ENCODE assay signal across 8 cellular contexts in genomic region chr14:73825551-73826188, GRCh38.
DNase-seq lines count a peak whose midpoint lies in the region; ATAC-seq, FAIRE-seq and TF ChIP-seq lines count a peak whose summit lies in the region.

No MANE protein-coding gene starts in this region.

- in situ Hi-C loops in T47D (cut with HindIII; ENCODE audit: low pct_unique_long_range_greater_than_20kb, low sequenced_read_pairs) = no loop called here

- ATAC-seq in HG03469 (IDR thresholded peaks at IDR 0.05; ENCODE audit: unreplicated experiment) = no peak

- TF ChIP-seq CTCF in D721Med (IDR thresholded peaks at IDR 0.05; ENCODE audit: insufficient read depth, missing control alignments) = peak; percentile 91
- peak; percentile 31; the same call in 1 of the 2 replicates for TF ChIP-seq CTCF in HEK293 (tag by site-specific recombination; IDR thresholded peaks at IDR 0.05)
- TF ChIP-seq CTCF in WI38 (IDR thresholded peaks at IDR 0.05; ENCODE audit: low read depth, low read length) = peak; percentile 89

- no peaks in the 10 kb centered on the region for H3K36me3 ChIP-seq in HEK293 (ENCODE audit: control insufficient read depth in 2 of 2, insufficient read depth in 1 of 2, low read length in 2 of 2)

- H3K9me3 ChIP-seq in HEK293 (ENCODE audit: control insufficient read depth, insufficient read depth, low read depth, low read length) = no peaks in the 10 kb centered on the region

- H3K4me1 ChIP-seq in HEK293 (ENCODE audit: control insufficient read depth, insufficient read depth, low read length) = no peaks in the 10 kb centered on the region; the same call in 1 of the 2 replicates

- CTCF ChIA-PET in HEK293 (lab: Yijun Ruan, JAX) = interaction anchor here (0.6 to 4.0 kb wide), 17 partner anchors 8 to 213 kb away, joined by 3 to 30 read pairs (median 4); no protein-coding TSS in a partner anchor

- DNase-seq in D721Med (ENCODE audit: insufficient read length, low spot score) (peak; percentile 51), NCI-H2196 treated with DMSO at 0.1 percent for 48 hours (lab: John Stamatoyannopoulos, UW; ENCODE audit: unreplicated experiment) (peak; percentile 63), T47D (ENCODE audit: low read depth in 1 of 2, low spot score in 1 of 2) (peak; percentile 69 to 91), islet precursor cell (peak; percentile 91)
- DNase-seq in stimulated activated CD4-positive, alpha-beta T cell treated with anti-CD3 and anti-CD28 coated beads, Interleukin-15, amount 100 ng/mL, for 48 hours (ENCODE audit: low read depth in 2 of 2) = peak; percentile 66 to 75

- FAIRE-seq in D721Med (lab: Jason Lieb, UNC) = no peak

- H3K27ac ChIP-seq in HEK293 (ENCODE audit: extremely low read depth, low read depth, low read length) = no peak overlapping the region

- POLR2A ChIA-PET in HEK293 (lab: Yijun Ruan, JAX) = interaction anchor here (1.2 kb wide), 1 partner anchor 66 kb away, joined by 4 read pairs; a partner anchor contains a TSS

- H3K4me3 ChIP-seq in HEK293 (ENCODE audit: low read depth, low read length) (no peak overlapping the region), WI38 (ENCODE audit: low read depth, low read length) (no peak overlapping the region)

TF ChIP-seq in HEK293, 187 proteins besides CTCF, POLR2A, EP300 and RAD21:
- TF ChIP-seq ZNF785 (tag by site-specific recombination; IDR thresholded peaks at IDR 0.05) (peak; percentile 99), ZNF692 (tag by site-specific recombination; IDR thresholded peaks at IDR 0.05) (peak; percentile 69), PRDM6 (tag by site-specific recombination; IDR thresholded peaks at IDR 0.05) (peak; percentile 70), ZSCAN30 (tag by site-specific recombination; IDR thresholded peaks at IDR 0.05) (peak; percentile 61; the same call in 1 of the 2 replicates), PRDM4 (tag by site-specific recombination; IDR thresholded peaks at IDR 0.05) (peak; percentile 95), ZNF280D (tag by site-specific recombination; IDR thresholded peaks at IDR 0.05) (no peak), ZBTB11 (tag by site-specific recombination; conservative IDR thresholded peaks at IDR 0.05; ENCODE audit: low read depth) (no peak), ZNF654 (tag by site-specific recombination; IDR thresholded peaks at IDR 0.05; ENCODE audit: low read depth) (peak; percentile 63), ZFP69B (tag by site-specific recombination; IDR thresholded peaks at IDR 0.05) (0 out of 2 replicates have a peak, but pooled peaks have one; percentile 33), ZNF660 (tag by site-specific recombination; IDR thresholded peaks at IDR 0.05) (peak; percentile 55)

Comparison
In these comparisons a context has a peak if more than half of its experiments do, and no peak if none do; other contexts are left out.
1. CTCF ChIP-seq: peak in every context shown above with its lines; median percentile 91 in D721Med; 89 in WI38; 31 in HEK293.